Comparison of ENCODE assay signal across 8 cellular contexts in the genomic region with DNA sequence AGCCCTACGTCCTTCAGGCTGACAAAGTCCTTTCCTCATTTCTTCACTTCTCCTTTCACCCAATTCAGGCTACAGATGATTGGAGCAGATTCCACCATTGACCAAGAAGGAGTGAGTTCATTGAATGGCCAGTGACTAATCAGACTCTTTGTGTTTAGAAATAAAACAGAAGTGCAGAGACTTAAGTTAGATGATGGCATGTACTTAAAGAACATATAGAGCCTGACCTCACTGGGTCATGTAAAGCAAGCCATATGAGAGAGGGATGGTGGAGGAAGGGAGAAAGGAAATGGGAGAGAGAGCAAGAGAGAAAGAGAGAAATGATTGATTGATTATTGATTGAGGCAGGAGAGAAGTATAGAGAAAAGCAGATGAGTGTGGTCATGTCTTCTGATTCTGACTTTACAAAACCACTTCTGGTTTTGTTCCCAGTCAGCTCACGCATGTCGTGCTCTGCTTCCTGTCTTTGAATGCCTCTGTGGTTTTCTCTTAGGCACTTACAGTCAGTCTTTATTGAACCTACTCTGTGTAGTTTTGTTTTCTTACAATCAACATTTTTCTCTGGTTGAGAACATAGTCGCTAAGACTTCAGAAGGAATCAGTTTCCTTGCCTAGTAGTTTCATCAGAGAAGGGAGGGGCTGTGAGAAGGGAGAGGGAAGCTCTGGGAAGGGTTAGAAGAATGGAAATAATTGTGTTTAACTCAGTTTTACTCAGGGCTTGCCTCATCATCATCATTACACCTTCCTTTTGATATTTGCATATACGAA.
DNase-seq lines count a peak whose midpoint lies in the region; ATAC-seq, FAIRE-seq and TF ChIP-seq lines count a peak whose summit lies in the region.

No MANE protein-coding gene starts in this region.

- peak; percentile 95 for DNase-seq in AG09319 (ENCODE audit: extremely low read depth, low read depth)
- DNase-seq in activated CD4-positive, alpha-beta T cell treated with anti-CD3 and anti-CD28 coated beads, Interleukin-2, amount 50 U/mL, for 24 hours (ENCODE audit: low read depth in 1 of 2, low spot score in 1 of 2) = peak; percentile 13 to 55
- peak; percentile 91 for DNase-seq in fibroblast of gingiva (ENCODE audit: low read depth)
- DNase-seq in spleen = no peak
- no peak for DNase-seq in cortex of kidney (lab: John Stamatoyannopoulos, UW)
- DNase-seq in RCC 7860 (ENCODE audit: low spot score) = no peak

- TF ChIP-seq POLR2A in spleen (IDR thresholded peaks at IDR 0.05) = no peak

- no peak for FAIRE-seq in RCC 7860 (lab: Jason Lieb, UNC)

- intact Hi-C loops in spleen (cut with DNase I; ENCODE audit: low total_unique reads) = no loop called here

- peak overlapping the region; percentile 62 to 88 (median 81) for H3K27ac ChIP-seq in spleen

- TF ChIP-seq CTCF in AG09319 (IDR thresholded peaks at IDR 0.05; ENCODE audit: low read depth, low read length) (no peak), spleen (IDR thresholded peaks at IDR 0.05 in 8 of 11, conservative IDR thresholded peaks at IDR 0.05 in 3 of 11) (no peak)

- H3K27me3 ChIP-seq in spleen (replicated peaks in 1 of 7) = no peaks in the 10 kb centered on the region

- peak; percentile 99 for ATAC-seq in GM19328 (IDR thresholded peaks at IDR 0.05; ENCODE audit: unreplicated experiment)
- peak; percentile 98 for ATAC-seq in HG03442 (IDR thresholded peaks at IDR 0.05; ENCODE audit: unreplicated experiment)

- no peaks in the 10 kb centered on the region for H3K36me3 ChIP-seq in spleen

- WGBS in spleen, 5 donors = 17 to 28% (median 21%) methylated on average over 5 of the region's 5 CpGs

- H3K4me1 ChIP-seq in spleen = peaks cover 17 to 31% (median 22%) of the 10 kb centered on the region in 6 donors

- H3K4me3 ChIP-seq in spleen = no peak overlapping the region

- H3K9me3 ChIP-seq in spleen = no peaks in the 10 kb centered on the region

Comparison
In these comparisons a context has a peak if more than half of its experiments do, and no peak if none do; other contexts are left out.
1. DNase-seq: peak in AG09319 (single experiment), activated CD4-positive, alpha-beta T cell treated with anti-CD3 and anti-CD28 coated beads, Interleukin-2, amount 50 U/mL, for 24 hours (2 of 2) and fibroblast of gingiva (single experiment); none in spleen (single experiment), cortex of kidney (single experiment) and RCC 7860 (single experiment).